ENCODE assay signal across 19 cellular contexts in the genomic region with DNA sequence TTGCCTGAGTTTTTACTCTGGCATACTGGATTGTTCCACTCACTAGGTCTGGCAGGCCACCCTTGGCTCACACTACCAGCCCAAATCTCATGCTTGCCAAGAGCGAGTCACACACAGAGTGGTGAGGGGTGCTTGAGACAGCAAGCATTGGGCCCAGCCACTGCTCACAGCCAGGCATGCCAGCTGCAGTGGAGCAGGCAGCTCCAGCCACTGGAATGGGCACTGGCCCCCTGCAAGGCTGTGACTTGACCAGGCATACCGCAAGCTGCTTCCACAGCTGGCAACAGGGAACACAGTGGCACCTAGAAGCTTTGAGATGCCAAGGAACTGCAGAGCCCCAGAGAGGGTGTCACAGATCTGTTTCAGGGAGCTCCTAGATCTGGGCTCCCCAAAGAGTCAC.
"Had no signal": no experiment of that assay in that cellular context is flagged by ENCODE, and none has a peak within 500 bp of the region (broad histone marks: within the 10 kb centered on the region; RNA-seq: fewer than 3 reads in every experiment).

No MANE protein-coding gene starts in this region.

- ATAC-seq: activated CD8-positive, alpha-beta T cell treated with anti-CD3 and anti-CD28 coated beads for 36 hours; left lung; right cardiac atrium; stimulated activated naive CD8-positive, alpha-beta T cell treated with anti-CD3 and anti-CD28 coated beads, Interleukin-15, amount 100 ng/mL, for 72 hours had no signal

- H3K4me3 ChIP-seq: cardiac muscle cell, esophagus muscularis mucosa, left lung, prostate gland, suprapubic skin, transverse colon had no signal

- H3K27ac ChIP-seq: cardiac muscle cell, esophagus muscularis mucosa, left lung, prostate gland, suprapubic skin, transverse colon had no signal

- DNase-seq: activated B cell treated with CpG ODN at 0.5 μM for 24 hours; activated CD4-positive, alpha-beta T cell treated with anti-CD3 and anti-CD28 coated beads, Interleukin-2, amount 10 ng/mL, durations not matched to agents 24 days and 14 days; activated CD8-positive, alpha-beta T cell treated with anti-CD3 and anti-CD28 coated beads for 36 hours; activated effector memory CD4-positive, alpha-beta T cell treated with Interleukin-2 at 50 U/mL for 16 hours; activated T-cell treated with anti-CD3 and anti-CD28 coated beads, Interleukin-2, amount 50 U/mL, for 24 hours; effector CD8-positive, alpha-beta T cell; hypothalamus; islet precursor cell; naive B cell; SK-N-SH; stimulated activated CD4-positive, alpha-beta T cell treated with anti-CD3 and anti-CD28 coated beads, Interleukin-2, amount 100 ng/mL, for 48 hours; stimulated activated naive CD8-positive, alpha-beta T cell treated with anti-CD3 and anti-CD28 coated beads, Interleukin-15, amount 100 ng/mL, for 72 hours; transverse colon had no signal

- H3K4me1 ChIP-seq: esophagus muscularis mucosa, left lung, prostate gland, suprapubic skin, transverse colon had no signal

- H3K36me3 ChIP-seq: cardiac muscle cell, esophagus muscularis mucosa, left lung, prostate gland, suprapubic skin, transverse colon had no signal

- H3K27me3 ChIP-seq: cardiac muscle cell, esophagus muscularis mucosa, left lung, suprapubic skin, transverse colon had no signal

- H3K9me3 ChIP-seq: esophagus muscularis mucosa, prostate gland, SK-N-SH, suprapubic skin, transverse colon had no signal
